Comparison of ENCODE assay signal across 8 cellular contexts in genomic region chr6:42929088-42929927, GRCh38. TPM values are rescaled to one million over a fixed set of nuclear protein-coding genes. Genes with fewer than 3 reads are reported as not detected.
DNase-seq lines count a peak whose midpoint lies in the region; ATAC-seq and TF ChIP-seq lines count a peak whose summit lies in the region.

CNPY3 (plus strand) TSS chr6:42929480; CDS start chr6:42929571, 91 bp downstream.

- TF ChIP-seq CTCF in right atrium auricular region (IDR thresholded peaks at IDR 0.05) (peak in 1 of 2 donors; percentile 8), uterus (IDR thresholded peaks at IDR 0.05) (peak in 3 of 4 experiments; percentile 8 to 29 (median 14))

- intact Hi-C loops in T-helper 2 cell treated with Interferon-gamma antibody and Interleukin-4, amounts not matched to agents 100 ng/mL and 5 ng/mL, for 36 hours (cut with micrococcal nuclease) = loop anchor here (1.0 to 5.0 kb wide), 9 partner anchors 50 to 712 kb away; partner anchors contain the start of genes CUL7, KLC4, KLHDC3 and MRPL2
- intact Hi-C loops in uterus (cut with DNase I; ENCODE audit: low total_unique reads) = loop anchor here (10.0 kb wide), 1 partner anchor 55 kb away; the partner anchor contains the start of gene PPP2R5D

- ATAC-seq in GM18499 (IDR thresholded peaks at IDR 0.05; ENCODE audit: insufficient read depth, unreplicated experiment) (peak; percentile 62), HG02943 (IDR thresholded peaks at IDR 0.05; ENCODE audit: low read depth, unreplicated experiment) (peak; percentile 65)

- peaks cover 3% of the 10 kb centered on the region for H3K36me3 ChIP-seq in right atrium auricular region
- H3K36me3 ChIP-seq in uterus = no peaks in the 10 kb centered on the region

- H3K27me3 ChIP-seq in right atrium auricular region (peaks cover 0 to 5% of the 10 kb centered on the region in 2 donors), uterus (no peaks in the 10 kb centered on the region)

- H3K4me1 ChIP-seq in right atrium auricular region (peaks cover 0 to 21% of the 10 kb centered on the region in 2 donors), uterus (no peaks in the 10 kb centered on the region)

- peak in 1 of 2 donors; percentile 56 for TF ChIP-seq POLR2A in uterus (IDR thresholded peaks at IDR 0.05)

- H3K9me3 ChIP-seq in right atrium auricular region (no peaks in the 10 kb centered on the region), uterus (no peaks in the 10 kb centered on the region)

- H3K27ac ChIP-seq in right atrium auricular region = peak within 1 kb of the TSS; percentile 87 to 92
- H3K27ac ChIP-seq in uterus = peak within 1 kb of the TSS; percentile 92 to 96

- DNase-seq in NCI-H187 treated with DMSO at 0.1 percent for 48 hours (lab: John Stamatoyannopoulos, UW) (peak; percentile 90), anterior cingulate cortex (lab: John Stamatoyannopoulos, UW) (peak; percentile 55 to 96 (median 90)), right atrium auricular region (ENCODE audit: low spot score) (peak; percentile 96), pulmonary artery endothelial cell (ENCODE audit: low read depth, low spot score) (peak; percentile 92), uterus (peak; percentile 91 to 93)

- H3K4me3 ChIP-seq in right atrium auricular region (peak within 1 kb of the TSS; percentile 65 to 72), uterus (peak within 1 kb of the TSS; percentile 82 to 98)

RNA-seq across cellular contexts. Expression of gene CNPY3, which starts in this region (rescaled TPM):
- 54.1 and 55.3 TPM in 2 replicates for total RNA-seq in T-helper 2 cell treated with Interferon-gamma antibody and Interleukin-4, amounts not matched to agents 100 ng/mL and 5 ng/mL, for 36 hours
- 10 to 100 TPM; 22.0 to 26.5 TPM for total RNA-seq in right atrium auricular region
- total RNA-seq in pulmonary artery endothelial cell = 21.2 and 41.7 TPM in 2 replicates
- total RNA-seq in uterus = 100 to 1,000 TPM in 1 of 4 donors, 10 to 100 TPM in 3; 23.2 to 130 (median 39.1) TPM

Comparison
In these comparisons a context has a peak if more than half of its experiments do, and no peak if none do; other contexts are left out.
1. Peak in every context shown above with its lines: DNase-seq, ATAC-seq, H3K4me3 ChIP-seq and H3K27ac ChIP-seq.